ENCODE assay signal across 17 cellular contexts in the genomic region with DNA sequence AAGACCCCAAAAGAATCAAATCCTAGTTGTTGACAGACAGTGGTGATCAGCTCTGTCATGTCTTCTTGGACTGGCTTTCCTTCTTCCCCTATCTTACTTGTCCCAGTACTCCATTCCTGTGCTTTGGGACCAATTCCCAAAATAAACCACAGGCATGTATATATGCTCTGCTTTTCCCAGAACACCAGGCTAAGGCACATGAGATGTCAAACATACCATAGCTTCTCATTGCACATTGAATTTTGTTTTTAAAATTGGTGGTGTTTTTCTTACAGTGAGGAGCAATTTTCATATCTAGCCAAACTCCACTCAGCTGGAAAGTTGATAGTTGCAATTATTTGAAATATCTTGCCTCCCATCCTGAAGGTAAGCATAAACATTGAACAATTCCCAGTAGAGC.
"Had no signal": no experiment of that assay in that cellular context is flagged by ENCODE, and none has a peak within 500 bp of the region (broad histone marks: within the 10 kb centered on the region; RNA-seq: fewer than 3 reads in every experiment).

No MANE protein-coding gene starts in this region.

- DNase-seq: cortex of kidney; effector memory CD4-positive, alpha-beta T cell; gastrocnemius medialis; immature natural killer cell; kidney; left cardiac atrium; left ventricle myocardium inferior; lower lobe of right lung; natural killer cell; ovary; stimulated activated CD4-positive, alpha-beta T cell treated with anti-CD3 and anti-CD28 coated beads, Interleukin-4, amount 100 ng/mL, for 1 hour; stimulated activated CD8-positive, alpha-beta memory T cell treated with anti-CD3 and anti-CD28 coated beads, Interleukin-4, amount 100 ng/mL, for 48 hours; stimulated activated naive CD8-positive, alpha-beta T cell treated with anti-CD3 and anti-CD28 coated beads, Interleukin-15, Interleukin-2, amounts not matched to agents 100 U/mL and 50 U/mL, for 24 hours had no signal

- H3K4me3 ChIP-seq: esophagus muscularis mucosa, gastrocnemius medialis, left ventricle myocardium inferior, lower lobe of right lung, ovary, suprapubic skin, thyroid gland had no signal

- ATAC-seq: gastrocnemius medialis; left cardiac atrium; lower lobe of right lung; natural killer cell; stimulated activated effector memory CD8-positive, alpha-beta T cell treated with anti-CD3 and anti-CD28 coated beads, Interleukin-12 subunit alpha, Interleukin-12 subunit beta, amount 100 ng/mL, for 72 hours; stimulated activated naive CD8-positive, alpha-beta T cell treated with anti-CD3 and anti-CD28 coated beads, Interleukin-15, Interleukin-2, amounts not matched to agents 100 U/mL and 50 U/mL, for 24 hours had no signal
